In the genomic region with DNA sequence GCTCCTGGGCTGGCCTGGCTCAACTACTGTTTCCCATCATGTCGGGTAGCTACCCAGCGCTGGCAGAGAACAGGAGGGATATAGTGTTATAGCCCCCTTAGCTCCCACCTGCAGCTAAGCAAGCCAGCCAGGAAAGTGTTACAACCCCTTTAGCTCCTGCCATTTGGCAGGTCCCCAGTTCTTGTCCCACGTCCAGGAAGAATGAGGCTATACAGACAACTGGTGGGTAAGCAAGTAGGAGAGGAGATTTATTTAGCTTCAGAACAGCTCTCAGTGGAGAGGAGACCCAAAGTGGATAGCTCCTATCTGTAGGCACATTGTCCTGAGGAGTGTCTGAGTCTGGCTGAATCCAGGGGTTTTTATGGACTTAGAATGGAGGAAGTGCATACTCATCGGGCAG, we compare ENCODE assay signal across 16 cellular contexts.
"Had no signal": no experiment of that assay in that cellular context is flagged by ENCODE, and none has a peak within 500 bp of the region (broad histone marks: within the 10 kb centered on the region; RNA-seq: fewer than 3 reads in every experiment).

No MANE protein-coding gene starts in this region.

- H3K4me3 ChIP-seq: heart right ventricle, stomach, testis, upper lobe of left lung had no signal

- H3K27me3 ChIP-seq: heart right ventricle, neutrophil, stomach, testis, upper lobe of left lung had no signal

- H3K4me1 ChIP-seq: heart right ventricle, stomach, testis, upper lobe of left lung had no signal

- DNase-seq: activated CD4-positive, alpha-beta memory T cell treated with anti-CD3 and anti-CD28 coated beads for 36 hours; activated CD4-positive, alpha-beta T cell treated with anti-CD3 and anti-CD28 coated beads for 36 hours; activated CD8-positive, alpha-beta memory T cell treated with anti-CD3 and anti-CD28 coated beads, Interleukin-2, amount 10 ng/mL, durations not matched to agents 7 days and 5 days; activated naive CD4-positive, alpha-beta T cell treated with anti-CD3 and anti-CD28 coated beads, Interleukin-2, amount 10 ng/mL, durations not matched to agents 7 days and 5 days; activated T-cell treated with anti-CD3 and anti-CD28 coated beads, Interleukin-2, amount 50 U/mL, for 24 hours; dermis blood vessel endothelial cell; effector memory CD8-positive, alpha-beta T cell; natural killer cell; stimulated activated CD4-positive, alpha-beta T cell treated with anti-CD3 and anti-CD28 coated beads, Interleukin-1b, Interleukin-23, amount 100 ng/mL, for 48 hours; stomach; testis had no signal

- H3K36me3 ChIP-seq: heart right ventricle, neutrophil, stomach, upper lobe of left lung had no signal

- ATAC-seq: activated CD4-positive, alpha-beta T cell treated with anti-CD3 and anti-CD28 coated beads for 36 hours; activated CD8-positive, alpha-beta memory T cell treated with anti-CD3 and anti-CD28 coated beads, Interleukin-2, amount 10 ng/mL, durations not matched to agents 7 days and 5 days; effector memory CD8-positive, alpha-beta T cell; left lobe of liver; natural killer cell had no signal

- H3K9me3 ChIP-seq: testis had no signal

- H3K27ac ChIP-seq: epithelial cell of prostate, heart right ventricle, neutrophil, stomach, testis, upper lobe of left lung had no signal
